In the genomic region with DNA sequence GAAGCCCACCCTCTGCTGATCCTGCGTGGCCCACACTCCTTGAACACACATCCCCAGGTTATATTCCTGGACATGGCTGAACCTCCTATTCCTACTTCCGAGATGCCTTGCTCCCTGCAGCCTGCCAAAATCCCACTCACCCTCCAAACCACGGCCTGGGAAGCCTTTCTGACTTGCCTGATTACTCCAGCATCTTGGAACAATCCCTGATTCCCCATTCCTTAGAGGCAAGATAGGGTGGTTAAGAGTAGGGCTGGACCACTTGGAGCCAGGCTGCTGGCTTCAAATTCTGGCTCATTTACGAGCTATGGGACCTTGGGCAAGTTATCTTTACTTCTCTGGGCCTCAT, we compare ENCODE assay signal across 23 cellular contexts. TPM values are rescaled to one million over a fixed set of nuclear protein-coding genes. Genes with fewer than 3 reads are reported as not detected.
DNase-seq lines count a peak whose midpoint lies in the region; ATAC-seq, FAIRE-seq and TF ChIP-seq lines count a peak whose summit lies in the region.
"Had no signal": no experiment of that assay in that cellular context is flagged by ENCODE, and none has a peak within 500 bp of the region (broad histone marks: within the 10 kb centered on the region; RNA-seq: fewer than 3 reads in every experiment).

No MANE protein-coding gene starts in this region.

- no TSS peak for BruUV-seq in PC-9 (replicated peaks; lab: Mats Ljungman, UMichigan)

- H3K4me1 Mint-ChIP-seq in activated naive CD8-positive, alpha-beta T cell treated with anti-CD3 and anti-CD28 coated beads for 36 hours, result peaks cover 43% of the 10 kb centered on the region
- peaks cover 49% of the 10 kb centered on the region for H3K4me1 Mint-ChIP-seq in activated naive CD8-positive, alpha-beta T cell treated with anti-CD3 and anti-CD28 coated beads, Interleukin-2, amount 50 U/mL, for 24 hours
- H3K4me1 Mint-ChIP-seq in effector memory CD8-positive, alpha-beta T cell (ENCODE audit: low read depth in 2 of 2), result peaks cover 46 to 48% of the 10 kb centered on the region in 2 donors
- peaks cover 59% of the 10 kb centered on the region for H3K4me1 Mint-ChIP-seq in stimulated activated effector memory CD8-positive, alpha-beta T cell treated with anti-CD3 and anti-CD28 coated beads, Interleukin-12 subunit alpha, Interleukin-12 subunit beta, amount 100 ng/mL, for 72 hours

- H3K27ac ChIP-seq in PC-9, result no peak overlapping the region
- H3K27ac ChIP-seq: A549 had no signal

- no peak overlapping the region for H3K4me2 ChIP-seq in PC-9
- H3K4me2 ChIP-seq: A549 had no signal

- CTCF ChIA-PET in PC-9 (lab: Charles Lee), result no interaction called here

- DNase-seq in activated naive CD8-positive, alpha-beta T cell treated with anti-CD3 and anti-CD28 coated beads for 36 hours, result no peak
- no peak for DNase-seq in activated naive CD8-positive, alpha-beta T cell treated with anti-CD3 and anti-CD28 coated beads, Interleukin-2, amount 50 U/mL, for 24 hours
- DNase-seq in HTR-8/SVneo (ENCODE audit: insufficient read length, low spot score) (no peak), COLO829 (ENCODE audit: low spot score) (no peak), PC-9 (no peak)
- no peak for DNase-seq in effector memory CD8-positive, alpha-beta T cell
- no peak for DNase-seq in stimulated activated effector memory CD8-positive, alpha-beta T cell treated with anti-CD3 and anti-CD28 coated beads, Interleukin-12 subunit alpha, Interleukin-12 subunit beta, amount 100 ng/mL, for 72 hours (ENCODE audit: low spot score in 2 of 2)
- DNase-seq: BE2C; CD4-positive, CD25-positive, alpha-beta regulatory T cell; DMS53; EL; GF-D8; Kasumi-1; MG63; NCI-H1417 treated with DMSO at 0.1 percent for 48 hours; NCI-H187; NCI-H446; NCI-H526; RPMI8226; SHP77 had no signal

- H3K36me3 Mint-ChIP-seq in activated naive CD8-positive, alpha-beta T cell treated with anti-CD3 and anti-CD28 coated beads for 36 hours, result peaks cover 14% of the 10 kb centered on the region
- H3K36me3 Mint-ChIP-seq in activated naive CD8-positive, alpha-beta T cell treated with anti-CD3 and anti-CD28 coated beads, Interleukin-2, amount 50 U/mL, for 24 hours (ENCODE audit: low read depth), result peaks cover 18% of the 10 kb centered on the region
- peaks cover 24% of the 10 kb centered on the region for H3K36me3 Mint-ChIP-seq in effector memory CD8-positive, alpha-beta T cell (ENCODE audit: insufficient read depth)
- H3K36me3 Mint-ChIP-seq in stimulated activated effector memory CD8-positive, alpha-beta T cell treated with anti-CD3 and anti-CD28 coated beads, Interleukin-12 subunit alpha, Interleukin-12 subunit beta, amount 100 ng/mL, for 72 hours, result peaks cover 46% of the 10 kb centered on the region

- no peak for TF ChIP-seq CTCF in PC-9 (conservative IDR thresholded peaks at IDR 0.05)

- no peak overlapping the region for H2AFZ ChIP-seq in PC-9

- FAIRE-seq in HTR-8/SVneo (lab: Jason Lieb, UNC), result peak; percentile 20
- FAIRE-seq: A549, GM19239, H1 had no signal

- peaks cover 35% of the 10 kb centered on the region for H4K20me1 ChIP-seq in PC-9 (ENCODE audit: insufficient read depth)

- H3K27me3 ChIP-seq in PC-9 (ENCODE audit: insufficient read depth, low read depth), result no peaks in the 10 kb centered on the region
- H3K27me3 ChIP-seq: MG63 had no signal

- no peak overlapping the region for H3K4me3 ChIP-seq in PC-9
- H3K4me3 ChIP-seq: A549, MG63 had no signal

- POLR2A ChIA-PET in PC-9 (lab: Charles Lee; ENCODE audit: unreplicated experiment), result no interaction called here

- H3K9me3 ChIP-seq in PC-9 (ENCODE audit: insufficient read depth, low read depth), result no peaks in the 10 kb centered on the region
- H3K9me3 ChIP-seq: A549, BE2C, MG63 had no signal

- intact Hi-C loops in PC-9 (cut with micrococcal nuclease; ENCODE audit: unreplicated experiment), result no loop called here

- H3K9me3 Mint-ChIP-seq in activated naive CD8-positive, alpha-beta T cell treated with anti-CD3 and anti-CD28 coated beads for 36 hours, result no peaks in the 10 kb centered on the region
- no peaks in the 10 kb centered on the region for H3K9me3 Mint-ChIP-seq in activated naive CD8-positive, alpha-beta T cell treated with anti-CD3 and anti-CD28 coated beads, Interleukin-2, amount 50 U/mL, for 24 hours
- no peaks in the 10 kb centered on the region for H3K9me3 Mint-ChIP-seq in effector memory CD8-positive, alpha-beta T cell
- H3K9me3 Mint-ChIP-seq in stimulated activated effector memory CD8-positive, alpha-beta T cell treated with anti-CD3 and anti-CD28 coated beads, Interleukin-12 subunit alpha, Interleukin-12 subunit beta, amount 100 ng/mL, for 72 hours, result no peaks in the 10 kb centered on the region
- H3K9me3 Mint-ChIP-seq: CD4-positive, CD25-positive, alpha-beta regulatory T cell had no signal

- no peak for ATAC-seq in activated naive CD8-positive, alpha-beta T cell treated with anti-CD3 and anti-CD28 coated beads, Interleukin-2, amount 50 U/mL, for 24 hours
- ATAC-seq in effector memory CD8-positive, alpha-beta T cell (replicated peaks), result no peak
- ATAC-seq in stimulated activated effector memory CD8-positive, alpha-beta T cell treated with anti-CD3 and anti-CD28 coated beads, Interleukin-12 subunit alpha, Interleukin-12 subunit beta, amount 100 ng/mL, for 72 hours, result no peak
- ATAC-seq: A549 had no signal

- no peaks in the 10 kb centered on the region for H3K79me2 ChIP-seq in PC-9 (ENCODE audit: low read depth)

- H3K9me2 ChIP-seq in PC-9 (ENCODE audit: insufficient read depth), result no peaks in the 10 kb centered on the region

- no peaks in the 10 kb centered on the region; the same call in 1 of the 2 replicates for H3K36me3 ChIP-seq in PC-9 (ENCODE audit: low read depth)
- H3K36me3 ChIP-seq: BE2C had no signal

- no peaks in the 10 kb centered on the region for H3K27me3 Mint-ChIP-seq in activated naive CD8-positive, alpha-beta T cell treated with anti-CD3 and anti-CD28 coated beads for 36 hours
- no peaks in the 10 kb centered on the region for H3K27me3 Mint-ChIP-seq in activated naive CD8-positive, alpha-beta T cell treated with anti-CD3 and anti-CD28 coated beads, Interleukin-2, amount 50 U/mL, for 24 hours
- H3K27me3 Mint-ChIP-seq in effector memory CD8-positive, alpha-beta T cell, result no peaks in the 10 kb centered on the region
- H3K27me3 Mint-ChIP-seq: CD4-positive, CD25-positive, alpha-beta regulatory T cell had no signal

- no peak overlapping the region for H3K4me3 Mint-ChIP-seq in activated naive CD8-positive, alpha-beta T cell treated with anti-CD3 and anti-CD28 coated beads for 36 hours
- H3K4me3 Mint-ChIP-seq in activated naive CD8-positive, alpha-beta T cell treated with anti-CD3 and anti-CD28 coated beads, Interleukin-2, amount 50 U/mL, for 24 hours, result no peak overlapping the region
- no peak overlapping the region for H3K4me3 Mint-ChIP-seq in effector memory CD8-positive, alpha-beta T cell
- no peak overlapping the region for H3K4me3 Mint-ChIP-seq in stimulated activated effector memory CD8-positive, alpha-beta T cell treated with anti-CD3 and anti-CD28 coated beads, Interleukin-12 subunit alpha, Interleukin-12 subunit beta, amount 100 ng/mL, for 72 hours

- peak overlapping the region; percentile 42 for H3K27ac Mint-ChIP-seq in activated naive CD8-positive, alpha-beta T cell treated with anti-CD3 and anti-CD28 coated beads for 36 hours
- H3K27ac Mint-ChIP-seq in activated naive CD8-positive, alpha-beta T cell treated with anti-CD3 and anti-CD28 coated beads, Interleukin-2, amount 50 U/mL, for 24 hours, result no peak overlapping the region
- H3K27ac Mint-ChIP-seq in effector memory CD8-positive, alpha-beta T cell, result peak overlapping the region; percentile 79 to 91
- H3K27ac Mint-ChIP-seq in stimulated activated effector memory CD8-positive, alpha-beta T cell treated with anti-CD3 and anti-CD28 coated beads, Interleukin-12 subunit alpha, Interleukin-12 subunit beta, amount 100 ng/mL, for 72 hours, result peak overlapping the region; percentile 92

- no peaks in the 10 kb centered on the region; the same call in 1 of the 2 replicates for H3K4me1 ChIP-seq in PC-9 (replicated peaks; ENCODE audit: insufficient read depth)

- H3F3A ChIP-seq in PC-9 (ENCODE audit: insufficient read depth, low read depth), result peaks cover 3% of the 10 kb centered on the region

RNA-seq across cellular contexts. Expression of gene CDH22, which starts 45.9 kb away (rescaled TPM):
- under 1 TPM in 1 of 2 experiments, not detected in 1; 0.12 TPM for total RNA-seq in activated naive CD8-positive, alpha-beta T cell treated with anti-CD3 and anti-CD28 coated beads for 36 hours
- total RNA-seq in PC-9 (2021), result not detected in 2 replicates
- total RNA-seq: CD4-positive, CD25-positive, alpha-beta regulatory T cell had no signal

RNA-seq across cellular contexts. Expression of gene ELMO2, which starts 52.2 kb away (rescaled TPM):
- 10 to 100 TPM; 33.3 to 36.0 TPM for total RNA-seq in activated naive CD8-positive, alpha-beta T cell treated with anti-CD3 and anti-CD28 coated beads for 36 hours
- total RNA-seq in PC-9 (2021), result 29.4 and 32.1 TPM in 2 replicates
